Comparison of ENCODE assay signal across 9 cellular contexts in the genomic region with DNA sequence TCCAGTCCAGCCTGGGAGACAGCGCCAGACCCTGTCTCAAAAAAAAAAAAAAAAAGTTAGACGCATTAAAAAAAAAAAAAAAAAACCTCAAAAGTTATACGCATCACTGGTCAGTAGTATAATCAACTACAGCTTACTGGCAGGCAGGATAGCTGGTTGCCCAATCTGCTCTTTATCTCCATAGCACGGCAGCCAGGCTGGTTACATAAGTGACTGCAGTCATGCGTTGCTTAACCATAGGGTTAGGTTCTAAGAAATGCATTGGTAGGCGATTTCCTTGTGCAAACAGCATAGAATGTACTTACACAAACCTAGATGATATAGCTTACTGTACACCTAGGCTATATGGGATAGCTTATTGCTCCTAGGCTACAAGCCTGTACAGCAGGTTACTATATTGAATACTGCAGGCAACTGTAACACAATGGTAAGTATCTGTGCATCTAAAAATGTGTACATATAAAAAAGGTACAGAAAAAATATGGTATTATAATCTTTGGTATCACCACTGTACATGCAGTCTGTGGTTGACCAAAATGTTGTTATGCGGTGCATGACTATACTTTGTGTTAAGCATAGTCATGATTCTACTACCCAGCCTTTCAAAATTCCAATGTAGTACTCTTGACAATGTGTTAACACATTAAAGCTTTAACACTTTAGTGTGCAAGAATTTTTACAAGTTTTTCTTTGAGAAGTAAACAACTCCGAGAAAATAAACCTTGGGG. TPM values are rescaled to one million over a fixed set of nuclear protein-coding genes. Genes with fewer than 3 reads are reported as not detected.
A peak's percentile ranks its signal among the peaks of the same experiment; 100 is the strongest.
DNase-seq lines count a peak whose midpoint lies in the region; ATAC-seq and TF ChIP-seq lines count a peak whose summit lies in the region.
"Had no signal": no experiment of that assay in that cellular context is flagged by ENCODE, and none has a peak within 500 bp of the region (broad histone marks: within the 10 kb centered on the region; RNA-seq: fewer than 3 reads in every experiment).

No MANE protein-coding gene starts in this region.

- no peak overlapping the region for H3K9ac ChIP-seq in liver (ENCODE audit: low read depth in 1 of 2, low read length in 2 of 2)

- H4K20me1 ChIP-seq in osteoblast (ENCODE audit: insufficient read depth, low read length) = no peaks in the 10 kb centered on the region

- intact Hi-C loops in body of pancreas (cut with DNase I) (loop anchor here (5.0 kb wide), 1 partner anchor 82 kb away; no protein-coding TSS in a partner anchor), testis (cut with DNase I; ENCODE audit: low total_unique reads) (no loop called here)

- DNase-seq in CD1c-positive myeloid dendritic cell (ENCODE audit: extremely low spot score) (peak; percentile 41), NB4 (ENCODE audit: low read depth) (peak; percentile 96), body of pancreas (peak; percentile 49 to 67 (median 60)), osteoblast (ENCODE audit: insufficient read length, low spot score, missing footprints) (no peak), testis (no peak), hippocampal formation (lab: John Stamatoyannopoulos, UW) (no peak)
- DNase-seq: dermis blood vessel endothelial cell had no signal

- H3K79me2 ChIP-seq in osteoblast (ENCODE audit: insufficient read depth, low read length) = no peaks in the 10 kb centered on the region

- TF ChIP-seq POLR2A in NB4 (IDR thresholded peaks at IDR 0.05; ENCODE audit: extremely low read depth, insufficient read length) (no peak), body of pancreas (IDR thresholded peaks at IDR 0.05) (no peak), testis (IDR thresholded peaks at IDR 0.05) (no peak)

- 68 to 71% methylated on average over 8 of the region's 8 CpGs for WGBS in body of pancreas, 2 donors
- 51% methylated on average over 8 of the region's 8 CpGs for WGBS in liver
- WGBS in testis, 2 donors = 90 to 94% methylated on average over 8 of the region's 8 CpGs

- no peak overlapping the region for H2AFZ ChIP-seq in osteoblast (ENCODE audit: low read length)

- H3K4me2 ChIP-seq in osteoblast (ENCODE audit: insufficient read depth, low read length) = no peak overlapping the region

- ATAC-seq in body of pancreas = peak; percentile 81
- ATAC-seq in HG02571 (IDR thresholded peaks at IDR 0.05; ENCODE audit: unreplicated experiment) = no peak

- H3K4me3 ChIP-seq in NB4 (ENCODE audit: low read depth, low read length) (no peak overlapping the region), body of pancreas (no peak overlapping the region), liver (ENCODE audit: low read depth in 1 of 3, low read length in 3 of 3) (no peak overlapping the region), osteoblast (ENCODE audit: insufficient read depth, low read length) (no peak overlapping the region), testis (no peak overlapping the region)

- H3K4me1 ChIP-seq in body of pancreas (no peaks in the 10 kb centered on the region), liver (ENCODE audit: control insufficient read depth in 4 of 4, insufficient read depth in 4 of 4, low read length in 3 of 4) (peaks cover 0 to 7% (median 4%) of the 10 kb centered on the region in 4 donors), osteoblast (ENCODE audit: insufficient read depth, low read length) (no peaks in the 10 kb centered on the region), testis (no peaks in the 10 kb centered on the region)

- H3K36me3 ChIP-seq in body of pancreas (replicated peaks in 1 of 2; ENCODE audit: insufficient read depth in 1 of 2, low read depth in 2 of 2) (no peaks in the 10 kb centered on the region), liver (ENCODE audit: control insufficient read depth in 4 of 4, insufficient read depth in 3 of 4, low read depth in 1 of 4, low read length in 3 of 4) (peaks cover 0 to 2% (median under 1%) of the 10 kb centered on the region in 4 donors), osteoblast (ENCODE audit: insufficient read depth, low read length) (no peaks in the 10 kb centered on the region), testis (ENCODE audit: low read depth, missing control alignments) (no peaks in the 10 kb centered on the region)

- H3K27me3 ChIP-seq in body of pancreas (no peaks in the 10 kb centered on the region), liver (ENCODE audit: control insufficient read depth in 4 of 4, insufficient read depth in 4 of 4, low read length in 3 of 4) (no peaks in the 10 kb centered on the region), osteoblast (ENCODE audit: insufficient read depth, low read length) (no peaks in the 10 kb centered on the region), testis (no peaks in the 10 kb centered on the region)

- H3K9me3 ChIP-seq in body of pancreas (no peaks in the 10 kb centered on the region), liver (ENCODE audit: control insufficient read depth in 4 of 4, low read length in 3 of 4) (no peaks in the 10 kb centered on the region), osteoblast (ENCODE audit: low read depth, low read length) (no peaks in the 10 kb centered on the region), testis (no peaks in the 10 kb centered on the region)

- TF ChIP-seq CTCF in NB4 (IDR thresholded peaks at IDR 0.05; ENCODE audit: low read depth, low read length) = no peak
- no peak for TF ChIP-seq CTCF in body of pancreas (IDR thresholded peaks at IDR 0.05)
- no peak for TF ChIP-seq CTCF in liver (IDR thresholded peaks at IDR 0.05; ENCODE audit: low read depth, low read length, missing input control)
- no peak for TF ChIP-seq CTCF in osteoblast (IDR thresholded peaks at IDR 0.05; ENCODE audit: extremely low read depth, low read depth, low read length)
- no peak for TF ChIP-seq CTCF in testis (IDR thresholded peaks at IDR 0.05)

- TF ChIP-seq RAD21 in liver (IDR thresholded peaks at IDR 0.05) = no peak

- H3K27ac ChIP-seq in body of pancreas (no peak overlapping the region), liver (ENCODE audit: low read depth in 1 of 2, low read length in 2 of 2) (peak overlapping the region in 1 of 2 donors; percentile 66), osteoblast (ENCODE audit: low read depth, low read length) (no peak overlapping the region), testis (no peak overlapping the region)

TF ChIP-seq in liver, 16 proteins besides CTCF, POLR2A, EP300 and RAD21 (continues in another document):
- no peak for TF ChIP-seq EGR1 (IDR thresholded peaks at IDR 0.05; ENCODE audit: low read depth in 2 of 2)
- peak in 1 of 2 donors; percentile 12 for TF ChIP-seq GABPA (IDR thresholded peaks at IDR 0.05 in 1 of 2, conservative IDR thresholded peaks at IDR 0.05 in 1 of 2)
- peak; percentile 45 for TF ChIP-seq YY1 (IDR thresholded peaks at IDR 0.05)
- peak; percentile 44 for TF ChIP-seq MAX (IDR thresholded peaks at IDR 0.05)
- TF ChIP-seq, protein P1, sequence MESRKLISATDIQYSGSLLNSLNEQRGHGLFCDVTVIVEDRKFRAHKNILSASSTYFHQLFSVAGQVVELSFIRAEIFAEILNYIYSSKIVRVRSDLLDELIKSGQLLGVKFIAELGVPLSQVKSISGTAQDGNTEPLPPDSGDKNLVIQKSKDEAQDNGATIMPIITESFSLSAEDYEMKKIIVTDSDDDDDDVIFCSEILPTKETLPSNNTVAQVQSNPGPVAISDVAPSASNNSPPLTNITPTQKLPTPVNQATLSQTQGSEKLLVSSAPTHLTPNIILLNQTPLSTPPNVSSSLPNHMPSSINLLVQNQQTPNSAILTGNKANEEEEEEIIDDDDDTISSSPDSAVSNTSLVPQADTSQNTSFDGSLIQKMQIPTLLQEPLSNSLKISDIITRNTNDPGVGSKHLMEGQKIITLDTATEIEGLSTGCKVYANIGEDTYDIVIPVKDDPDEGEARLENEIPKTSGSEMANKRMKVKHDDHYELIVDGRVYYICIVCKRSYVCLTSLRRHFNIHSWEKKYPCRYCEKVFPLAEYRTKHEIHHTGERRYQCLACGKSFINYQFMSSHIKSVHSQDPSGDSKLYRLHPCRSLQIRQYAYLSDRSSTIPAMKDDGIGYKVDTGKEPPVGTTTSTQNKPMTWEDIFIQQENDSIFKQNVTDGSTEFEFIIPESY (IDR thresholded peaks at IDR 0.05) = peak; percentile 41
- no peak for TF ChIP-seq JUND (IDR thresholded peaks at IDR 0.05)
- peak; percentile 58 for TF ChIP-seq SP1 (IDR thresholded peaks at IDR 0.05)
- TF ChIP-seq, protein P2, sequence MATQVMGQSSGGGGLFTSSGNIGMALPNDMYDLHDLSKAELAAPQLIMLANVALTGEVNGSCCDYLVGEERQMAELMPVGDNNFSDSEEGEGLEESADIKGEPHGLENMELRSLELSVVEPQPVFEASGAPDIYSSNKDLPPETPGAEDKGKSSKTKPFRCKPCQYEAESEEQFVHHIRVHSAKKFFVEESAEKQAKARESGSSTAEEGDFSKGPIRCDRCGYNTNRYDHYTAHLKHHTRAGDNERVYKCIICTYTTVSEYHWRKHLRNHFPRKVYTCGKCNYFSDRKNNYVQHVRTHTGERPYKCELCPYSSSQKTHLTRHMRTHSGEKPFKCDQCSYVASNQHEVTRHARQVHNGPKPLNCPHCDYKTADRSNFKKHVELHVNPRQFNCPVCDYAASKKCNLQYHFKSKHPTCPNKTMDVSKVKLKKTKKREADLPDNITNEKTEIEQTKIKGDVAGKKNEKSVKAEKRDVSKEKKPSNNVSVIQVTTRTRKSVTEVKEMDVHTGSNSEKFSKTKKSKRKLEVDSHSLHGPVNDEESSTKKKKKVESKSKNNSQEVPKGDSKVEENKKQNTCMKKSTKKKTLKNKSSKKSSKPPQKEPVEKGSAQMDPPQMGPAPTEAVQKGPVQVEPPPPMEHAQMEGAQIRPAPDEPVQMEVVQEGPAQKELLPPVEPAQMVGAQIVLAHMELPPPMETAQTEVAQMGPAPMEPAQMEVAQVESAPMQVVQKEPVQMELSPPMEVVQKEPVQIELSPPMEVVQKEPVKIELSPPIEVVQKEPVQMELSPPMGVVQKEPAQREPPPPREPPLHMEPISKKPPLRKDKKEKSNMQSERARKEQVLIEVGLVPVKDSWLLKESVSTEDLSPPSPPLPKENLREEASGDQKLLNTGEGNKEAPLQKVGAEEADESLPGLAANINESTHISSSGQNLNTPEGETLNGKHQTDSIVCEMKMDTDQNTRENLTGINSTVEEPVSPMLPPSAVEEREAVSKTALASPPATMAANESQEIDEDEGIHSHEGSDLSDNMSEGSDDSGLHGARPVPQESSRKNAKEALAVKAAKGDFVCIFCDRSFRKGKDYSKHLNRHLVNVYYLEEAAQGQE (IDR thresholded peaks at IDR 0.05) = no peak

RNA-seq across cellular contexts. Expression of gene L2HGDH, which starts 8.1 kb away (rescaled TPM):
- total RNA-seq in body of pancreas (1 to 10 TPM; 3.4 to 4.9 TPM), liver (1 to 10 TPM; 5.5 to 9.0 TPM), osteoblast (3.2 and 3.6 TPM in 2 replicates), testis (1 to 10 TPM; 7.9 to 8.9 TPM)
- polyA plus RNA-seq in liver (1 to 10 TPM; 3.8 to 5.2 TPM), testis (ENCODE audit: insufficient read depth, low read depth, low replicate concordance) (8.5 TPM)

RNA-seq across cellular contexts. Expression of gene DMAC2L, which starts 8.2 kb away (rescaled TPM):
- total RNA-seq in body of pancreas (1 to 10 TPM; 2.6 to 3.9 TPM), liver (1 to 10 TPM; 6.3 to 6.7 TPM), osteoblast (7.2 and 9.4 TPM in 2 replicates), testis (10 to 100 TPM; 30.0 to 33.5 TPM)
- polyA plus RNA-seq in liver (10 to 100 TPM in 1 of 2 donors, 1 to 10 TPM in 1; 5.2 to 17.2 TPM), testis (ENCODE audit: insufficient read depth, low read depth, low replicate concordance) (50.8 TPM)

Comparison
In these comparisons a context has a peak if more than half of its experiments do, and no peak if none do; other contexts are left out.
1. DNase-seq: peak in CD1c-positive myeloid dendritic cell (single experiment), NB4 (single experiment) and body of pancreas (4 of 4); none in osteoblast (single experiment), testis (single experiment) and hippocampal formation (0 of 2).